In genomic region chr7:72438491-72438890, GRCh38 we compare ENCODE assay signal across 29 cellular contexts. TPM values are rescaled to one million over a fixed set of nuclear protein-coding genes. Genes with fewer than 3 reads are reported as not detected.
"Had no signal": no experiment of that assay in that cellular context is flagged by ENCODE, and none has a peak within 500 bp of the region (broad histone marks: within the 10 kb centered on the region; RNA-seq: fewer than 3 reads in every experiment).

No MANE protein-coding gene starts in this region.

- DNase-seq: dermis blood vessel endothelial cell; effector CD8-positive, alpha-beta T cell; effector memory CD8-positive, alpha-beta T cell; endodermal cell; erythroblast; esophagus squamous epithelium; foreskin fibroblast; foreskin melanocyte; gastrocnemius medialis; heart left ventricle; hypothalamus; immature natural killer cell; islet precursor cell; kidney; kidney glomerular epithelial cell; left colon; left ventricle myocardium superior; lower lobe of right lung; mesenchymal stem cell; mucosa of descending colon; naive B cell had no signal

- H3K4me1 Mint-ChIP-seq: endodermal cell, immature natural killer cell, naive B cell had no signal

- H3K4me3 Mint-ChIP-seq: effector memory CD8-positive, alpha-beta T cell; endodermal cell; immature natural killer cell; mesothelial cell of epicardium had no signal

- FAIRE-seq: colon, endometrium, kidney had no signal

- H3K36me3 Mint-ChIP-seq: immature natural killer cell, mesothelial cell of epicardium, naive B cell had no signal

- H3K27ac Mint-ChIP-seq: effector memory CD8-positive, alpha-beta T cell; endodermal cell; immature natural killer cell; mesothelial cell of epicardium had no signal

- ATAC-seq: effector memory CD8-positive, alpha-beta T cell; esophagus mucosa; gastrocnemius medialis; heart left ventricle; left colon; left lobe of liver; left ventricle myocardium superior; lower lobe of right lung; mucosa of descending colon had no signal

- H3K9me3 Mint-ChIP-seq: endodermal cell, mesothelial cell of epicardium had no signal

RNA-seq across cellular contexts. Expression of gene CALN1, which starts 26.4 kb away (rescaled TPM):
- total RNA-seq: gastrocnemius medialis, glomerular endothelial cell, heart left ventricle, kidney, left colon, left ventricle myocardium superior, lower lobe of right lung, mesenteric fat pad, mucosa of descending colon, myocyte had no signal
- polyA plus RNA-seq: heart left ventricle, immature natural killer cell had no signal
